23 cellular contexts compared by ENCODE assay signal in the genomic region with DNA sequence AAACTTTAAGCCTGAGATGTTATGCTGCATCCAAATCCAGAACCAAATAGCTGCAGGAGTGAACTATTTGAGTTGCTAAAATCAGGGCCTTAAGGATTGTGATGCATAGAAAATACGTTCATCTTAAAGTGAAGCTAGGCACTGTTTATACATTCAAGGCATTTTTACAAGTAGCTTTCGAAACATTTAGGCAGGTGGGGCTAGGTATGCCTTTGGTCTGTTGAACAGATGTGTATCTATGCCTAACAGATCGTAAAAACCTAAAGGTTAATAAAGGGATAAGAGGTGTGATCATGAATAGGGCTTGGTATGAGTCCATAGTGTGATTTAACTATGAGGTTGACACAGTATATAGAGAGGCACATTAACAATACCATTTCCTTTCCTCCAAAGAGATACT.
"Had no signal": no experiment of that assay in that cellular context is flagged by ENCODE, and none has a peak within 500 bp of the region (broad histone marks: within the 10 kb centered on the region; RNA-seq: fewer than 3 reads in every experiment).

No MANE protein-coding gene starts in this region.

- H3K4me1 Mint-ChIP-seq: activated B cell treated with CpG ODN at 0.5 μM for 24 hours; activated CD4-positive, alpha-beta T cell treated with anti-CD3 and anti-CD28 coated beads, Interleukin-2, amount 10 ng/mL, durations not matched to agents 24 days and 14 days; activated CD8-positive, alpha-beta memory T cell treated with anti-CD3 and anti-CD28 coated beads, Interleukin-2, amount 10 ng/mL, durations not matched to agents 7 days and 5 days; activated naive CD8-positive, alpha-beta T cell treated with anti-CD3 and anti-CD28 coated beads, Interleukin-2, amount 50 U/mL, for 24 hours; central memory CD8-positive, alpha-beta T cell had no signal

- H3K4me3 ChIP-seq: ascending aorta, body of pancreas had no signal

- H3K27ac ChIP-seq: ascending aorta, body of pancreas had no signal

- H3K4me3 Mint-ChIP-seq: activated B cell treated with CpG ODN at 0.5 μM for 24 hours; activated CD4-positive, alpha-beta T cell treated with anti-CD3 and anti-CD28 coated beads, Interleukin-2, amount 10 ng/mL, durations not matched to agents 24 days and 14 days; activated CD8-positive, alpha-beta memory T cell treated with anti-CD3 and anti-CD28 coated beads, Interleukin-2, amount 10 ng/mL, durations not matched to agents 7 days and 5 days; activated naive CD8-positive, alpha-beta T cell treated with anti-CD3 and anti-CD28 coated beads, Interleukin-2, amount 50 U/mL, for 24 hours; activated T-cell treated with anti-CD3 and anti-CD28 coated beads, Interleukin-2, amount 50 U/mL, for 24 hours; central memory CD8-positive, alpha-beta T cell had no signal

- DNase-seq: activated B cell treated with CpG ODN at 0.5 μM for 24 hours; activated CD4-positive, alpha-beta T cell treated with anti-CD3 and anti-CD28 coated beads for 1 hour; activated CD4-positive, alpha-beta T cell treated with anti-CD3 and anti-CD28 coated beads, Interleukin-2, amount 10 ng/mL, durations not matched to agents 24 days and 14 days; activated CD4-positive, alpha-beta T cell treated with anti-CD3 and anti-CD28 coated beads, Interleukin-2, amount 50 U/mL, for 48 hours; activated CD8-positive, alpha-beta memory T cell treated with anti-CD3 and anti-CD28 coated beads, Interleukin-2, amount 10 ng/mL, durations not matched to agents 7 days and 5 days; activated effector memory CD4-positive, alpha-beta T cell treated with anti-CD3 and anti-CD28 coated beads, Interleukin-2, amount 50 U/mL, for 16 hours; activated naive CD4-positive, alpha-beta T cell treated with Interleukin-2 at 50 U/mL for 16 hours; activated naive CD8-positive, alpha-beta T cell treated with anti-CD3 and anti-CD28 coated beads, Interleukin-2, amount 50 U/mL, for 24 hours; activated T-cell treated with anti-CD3 and anti-CD28 coated beads, Interleukin-2, amount 50 U/mL, for 24 hours; amniotic stem cell; body of pancreas; KG1; NCI-H1048; NCI-H1436; NCI-H187; NCI-H446; NCI-H526; SHP77 treated with DMSO at 0.1 percent for 48 hours; T-helper 2 cell; T1000 had no signal

- H3K27me3 ChIP-seq: ascending aorta, body of pancreas had no signal

- H3K27ac Mint-ChIP-seq: activated B cell treated with CpG ODN at 0.5 μM for 24 hours; activated CD4-positive, alpha-beta T cell treated with anti-CD3 and anti-CD28 coated beads, Interleukin-2, amount 10 ng/mL, durations not matched to agents 24 days and 14 days; activated CD8-positive, alpha-beta memory T cell treated with anti-CD3 and anti-CD28 coated beads, Interleukin-2, amount 10 ng/mL, durations not matched to agents 7 days and 5 days; activated naive CD4-positive, alpha-beta T cell treated with anti-CD3 and anti-CD28 coated beads, Interleukin-2, amount 50 U/mL, for 72 hours; activated naive CD8-positive, alpha-beta T cell treated with anti-CD3 and anti-CD28 coated beads, Interleukin-2, amount 50 U/mL, for 24 hours; activated T-cell treated with anti-CD3 and anti-CD28 coated beads, Interleukin-2, amount 50 U/mL, for 24 hours had no signal

- H3K9me3 ChIP-seq: body of pancreas had no signal

- H3K4me1 ChIP-seq: body of pancreas had no signal

- H3K27me3 Mint-ChIP-seq: activated B cell treated with CpG ODN at 0.5 μM for 24 hours; activated CD4-positive, alpha-beta T cell treated with anti-CD3 and anti-CD28 coated beads, Interleukin-2, amount 10 ng/mL, durations not matched to agents 24 days and 14 days; activated CD8-positive, alpha-beta memory T cell treated with anti-CD3 and anti-CD28 coated beads, Interleukin-2, amount 10 ng/mL, durations not matched to agents 7 days and 5 days; activated naive CD8-positive, alpha-beta T cell treated with anti-CD3 and anti-CD28 coated beads, Interleukin-2, amount 50 U/mL, for 24 hours; activated T-cell treated with anti-CD3 and anti-CD28 coated beads, Interleukin-2, amount 50 U/mL, for 24 hours; central memory CD8-positive, alpha-beta T cell had no signal

- ATAC-seq: activated CD8-positive, alpha-beta memory T cell treated with anti-CD3 and anti-CD28 coated beads, Interleukin-2, amount 10 ng/mL, durations not matched to agents 7 days and 5 days; activated naive CD4-positive, alpha-beta T cell treated with anti-CD3 and anti-CD28 coated beads, Interleukin-2, amount 50 U/mL, for 72 hours; activated naive CD8-positive, alpha-beta T cell treated with anti-CD3 and anti-CD28 coated beads, Interleukin-2, amount 50 U/mL, for 24 hours; body of pancreas had no signal

- H3K36me3 ChIP-seq: ascending aorta had no signal

- H3K9me3 Mint-ChIP-seq: activated CD4-positive, alpha-beta T cell treated with anti-CD3 and anti-CD28 coated beads, Interleukin-2, amount 10 ng/mL, durations not matched to agents 24 days and 14 days had no signal

- H3K36me3 Mint-ChIP-seq: activated CD8-positive, alpha-beta memory T cell treated with anti-CD3 and anti-CD28 coated beads, Interleukin-2, amount 10 ng/mL, durations not matched to agents 7 days and 5 days; activated naive CD4-positive, alpha-beta T cell treated with anti-CD3 and anti-CD28 coated beads, Interleukin-2, amount 50 U/mL, for 72 hours had no signal
